In the genomic region with DNA sequence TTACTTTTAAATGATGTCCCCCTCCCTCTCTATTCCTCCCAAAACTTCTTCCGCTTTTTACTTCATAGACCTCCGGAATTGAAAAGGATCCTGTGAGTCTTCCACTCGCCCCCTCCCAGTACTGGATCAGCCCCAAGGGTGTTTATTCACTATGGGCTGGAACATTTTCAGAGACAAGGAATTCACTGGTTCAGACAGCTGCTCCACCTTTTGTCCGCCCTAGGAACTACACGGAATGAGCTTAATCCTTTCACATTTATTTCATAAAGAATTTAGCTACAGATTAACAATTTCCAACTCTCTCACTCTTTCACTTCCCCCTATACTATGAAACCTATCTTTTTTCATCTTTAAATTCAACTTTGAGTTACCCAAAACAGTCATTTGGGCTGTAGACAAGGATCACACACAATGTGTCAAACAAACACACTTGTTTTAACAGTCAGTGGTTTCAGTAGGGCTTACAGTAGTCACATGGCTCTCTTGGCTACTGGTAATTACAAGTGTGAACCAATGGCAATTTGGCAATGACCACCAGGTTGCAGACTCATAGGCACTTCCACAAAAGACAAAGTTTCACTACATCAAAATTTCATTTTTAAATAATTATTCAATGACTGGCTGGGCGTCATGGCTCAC, we compare ENCODE assay signal across 8 cellular contexts. TPM values are rescaled to one million over a fixed set of nuclear protein-coding genes. Genes with fewer than 3 reads are reported as not detected.
DNase-seq lines count a peak whose midpoint lies in the region; ATAC-seq, FAIRE-seq and TF ChIP-seq lines count a peak whose summit lies in the region.

No MANE protein-coding gene starts in this region.

- BruUV-seq in PC-9 (replicated peaks; lab: Mats Ljungman, UMichigan), result no TSS peak

- H3K36me3 ChIP-seq in BE2C (peaks cover 21% of the 10 kb centered on the region), PC-9 (ENCODE audit: low read depth) (0 out of 2 replicates have a peak, but pooled peaks cover 13% of the 10 kb centered on the region)

- no peak overlapping the region for H3K4me2 ChIP-seq in PC-9

- TF ChIP-seq CTCF in BE2C (IDR thresholded peaks at IDR 0.05; ENCODE audit: low read depth, low read length) (peak; percentile 71), PC-9 (conservative IDR thresholded peaks at IDR 0.05) (peak; percentile 67), epithelial cell of esophagus (IDR thresholded peaks at IDR 0.05; ENCODE audit: insufficient read depth, low read depth, low read length, missing control alignments) (peak; percentile 73), neural crest cell (conservative IDR thresholded peaks at IDR 0.05) (peak; percentile 67)

- no peaks in the 10 kb centered on the region for H3K36me3 Mint-ChIP-seq in neural crest cell (ENCODE audit: low read depth)

- no peak overlapping the region for H3K4me3 ChIP-seq in BE2C (ENCODE audit: low read depth, low read length)
- H3K4me3 ChIP-seq in PC-9, result no peak overlapping the region
- no peak overlapping the region for H3K4me3 ChIP-seq in epithelial cell of esophagus (ENCODE audit: low read length)

- no peaks in the 10 kb centered on the region for H3K9me2 ChIP-seq in PC-9 (ENCODE audit: insufficient read depth)

- H3K4me3 Mint-ChIP-seq in neural crest cell, result no peak overlapping the region

- no peak for ATAC-seq in HG03521 (IDR thresholded peaks at IDR 0.05; ENCODE audit: unreplicated experiment)

- no peaks in the 10 kb centered on the region for H3K27me3 ChIP-seq in BE2C
- no peaks in the 10 kb centered on the region for H3K27me3 ChIP-seq in PC-9 (ENCODE audit: insufficient read depth, low read depth)

- intact Hi-C loops in PC-9 (cut with micrococcal nuclease; ENCODE audit: unreplicated experiment), result loop anchor here (5.0 kb wide), 1 partner anchor 53 kb away; no protein-coding TSS in a partner anchor

- peaks cover 21% of the 10 kb centered on the region; the same call in 1 of the 2 replicates for H3F3A ChIP-seq in PC-9 (ENCODE audit: insufficient read depth, low read depth)

- H3K27ac Mint-ChIP-seq in neural crest cell (ENCODE audit: unreplicated experiment), result no peak overlapping the region

- DNase-seq in BE2C, result peak; percentile 53
- DNase-seq in GM12891 (ENCODE audit: insufficient read length, low spot score), result no peak
- DNase-seq in PC-9, result peak in 1 of 2 experiments; percentile 43
- DNase-seq in epithelial cell of esophagus (ENCODE audit: low read depth), result peak; percentile 57
- DNase-seq in neural crest cell (ENCODE audit: low read depth, low spot score), result peak; percentile 40
- no peak for DNase-seq in NCI-H774 (lab: John Stamatoyannopoulos, UW)
- DNase-seq in NCI-H128 (lab: John Stamatoyannopoulos, UW; ENCODE audit: unreplicated experiment), result no peak

- H3K27me3 Mint-ChIP-seq in neural crest cell (ENCODE audit: low read depth), result no peaks in the 10 kb centered on the region

- H3K9me3 ChIP-seq in BE2C (no peaks in the 10 kb centered on the region; the same call in 1 of the 2 replicates), PC-9 (ENCODE audit: insufficient read depth, low read depth) (no peaks in the 10 kb centered on the region)

- no peaks in the 10 kb centered on the region for H3K4me1 ChIP-seq in BE2C
- no peaks in the 10 kb centered on the region for H3K4me1 ChIP-seq in PC-9 (replicated peaks; ENCODE audit: insufficient read depth)

- no peak for TF ChIP-seq POLR2A in GM12891 (IDR thresholded peaks at IDR 0.05; ENCODE audit: low read depth, low read length)

- peaks cover 3% of the 10 kb centered on the region for H3K4me1 Mint-ChIP-seq in neural crest cell

- no peak overlapping the region for H2AFZ ChIP-seq in PC-9

- H4K20me1 ChIP-seq in PC-9 (ENCODE audit: insufficient read depth), result no peaks in the 10 kb centered on the region

- no peaks in the 10 kb centered on the region for H3K79me2 ChIP-seq in PC-9 (ENCODE audit: low read depth)

- H3K9me3 Mint-ChIP-seq in neural crest cell, result no peaks in the 10 kb centered on the region

- CTCF ChIA-PET in PC-9 (lab: Charles Lee), result interaction anchor here (0.7 to 1.0 kb wide), 2 partner anchors 11 to 53 kb away, joined by 3 to 6 read pairs; no protein-coding TSS in a partner anchor

- no peak overlapping the region for H3K27ac ChIP-seq in PC-9

- POLR2A ChIA-PET in PC-9 (lab: Charles Lee; ENCODE audit: unreplicated experiment), result interaction anchor here (0.6 kb wide), 3 partner anchors 10 to 1973 kb away, joined by 3 to 4 read pairs (median 3); partner anchors contain the start of gene GCH1

- FAIRE-seq in GM12891 (lab: Jason Lieb, UNC), result peak; percentile 61

TF ChIP-seq in GM12891, 5 proteins besides CTCF, POLR2A, EP300 and RAD21:
- TF ChIP-seq SPI1 (IDR thresholded peaks at IDR 0.05; ENCODE audit: low read depth, low read length) (peak; percentile 40; the same call in 1 of the 2 replicates), POU2F2 (IDR thresholded peaks at IDR 0.05; ENCODE audit: low read depth, low read length) (no peak)

RNA-seq across cellular contexts. Expression of gene CNIH1, which starts 20.6 kb away (rescaled TPM):
- 125 TPM for polyA plus RNA-seq in BE2C (2012; ENCODE audit: insufficient read depth, insufficient read length, low read depth)
- 68.4 TPM for polyA plus RNA-seq in GM12891 (2012; ENCODE audit: low read depth, missing spikeins)
- 70.6 and 114 TPM in 2 replicates for total RNA-seq in PC-9 (2021)
- 118 and 120 TPM in 2 replicates for total RNA-seq in neural crest cell

RNA-seq across cellular contexts. Expression of gene CDKN3, which starts 23.8 kb away (rescaled TPM):
- 7.7 TPM for polyA plus RNA-seq in BE2C (2012; ENCODE audit: insufficient read depth, insufficient read length, low read depth)
- polyA plus RNA-seq in GM12891 (2012; ENCODE audit: low read depth, missing spikeins), result 60.9 TPM
- total RNA-seq in PC-9 (2021) (61.1 and 105 TPM in 2 replicates), neural crest cell (39.4 and 43.8 TPM in 2 replicates)

Comparison
In these comparisons a context has a peak if more than half of its experiments do, and no peak if none do; other contexts are left out.
1. DNase-seq: peak in BE2C (single experiment), epithelial cell of esophagus (single experiment) and neural crest cell (single experiment); none in GM12891 (single experiment), NCI-H774 (single experiment) and NCI-H128 (single experiment).
2. Peak in every context shown above with its lines, with median percentiles within 50 percentile points of each other: CTCF ChIP-seq.